1 cellular context compared by ENCODE assay signal in the genomic region with DNA sequence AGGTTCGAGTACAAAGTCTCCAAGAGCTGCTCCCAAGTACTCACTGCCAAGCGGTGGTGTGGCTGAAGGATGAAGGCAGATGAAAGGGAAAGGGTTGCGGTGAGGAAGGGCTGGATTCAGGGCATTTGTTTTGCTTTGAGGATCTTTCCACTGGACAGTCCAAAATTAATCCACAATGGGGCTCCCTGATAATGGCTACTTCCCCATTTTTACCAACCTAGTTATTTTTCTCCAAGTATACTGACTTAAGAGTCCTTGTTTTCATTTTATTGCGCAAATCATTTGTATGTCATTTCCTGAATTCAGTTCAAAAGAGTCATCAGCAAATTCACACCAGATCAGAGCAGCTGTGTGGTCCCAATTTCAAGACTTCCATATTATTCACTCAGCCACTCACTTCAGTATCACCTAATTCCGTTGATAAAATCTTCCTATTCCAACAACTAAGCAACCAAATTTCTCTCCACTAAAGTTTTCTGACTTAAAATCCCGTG.
TF ChIP-seq lines count a peak whose summit lies in the region.

No MANE protein-coding gene starts in this region.

TF ChIP-seq in GM12878, 131 proteins besides CTCF, POLR2A, EP300 and RAD21:
- no peak for TF ChIP-seq TAF1 (IDR thresholded peaks at IDR 0.05; ENCODE audit: borderline replicate concordance, low read depth, low read length)
- TF ChIP-seq ZBTB4 (CRISPR knock-in tag; IDR thresholded peaks at IDR 0.05), result no peak
- TF ChIP-seq SMAD1 (IDR thresholded peaks at IDR 0.05; ENCODE audit: low read depth, partially characterized antibody), result no peak
